ENCODE assay signal across 1 cellular context in the genomic region with DNA sequence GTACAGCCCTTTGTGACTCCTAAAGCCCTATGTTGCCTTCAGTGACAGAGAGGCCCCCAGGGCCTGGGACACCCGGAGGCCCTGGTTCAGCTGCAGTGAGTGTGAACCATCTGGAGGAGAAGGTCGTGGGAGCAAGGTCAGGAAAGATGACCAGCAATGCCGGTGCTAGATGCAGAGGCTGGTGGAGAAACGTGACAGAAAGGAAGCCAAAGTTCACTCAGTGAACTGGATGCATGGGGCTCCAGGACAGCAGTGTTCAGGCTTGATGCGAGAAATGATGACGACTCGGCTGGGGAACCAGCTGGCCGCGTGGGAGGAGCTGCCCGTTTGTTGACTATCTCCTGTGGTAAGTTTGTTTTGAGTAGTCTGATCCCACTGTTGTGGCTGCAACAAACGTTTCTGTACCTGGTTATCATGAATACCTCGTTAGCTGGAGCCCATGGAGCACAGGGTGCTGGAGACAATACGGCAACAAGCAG.
A peak's percentile ranks its signal among the peaks of the same experiment; 100 is the strongest.
TF ChIP-seq lines count a peak whose summit lies in the region.

No MANE protein-coding gene starts in this region.

TF ChIP-seq in HepG2, 621 proteins besides CTCF, POLR2A, EP300 and RAD21 (continued from another document and continues in another):
- TF ChIP-seq, protein P1, sequence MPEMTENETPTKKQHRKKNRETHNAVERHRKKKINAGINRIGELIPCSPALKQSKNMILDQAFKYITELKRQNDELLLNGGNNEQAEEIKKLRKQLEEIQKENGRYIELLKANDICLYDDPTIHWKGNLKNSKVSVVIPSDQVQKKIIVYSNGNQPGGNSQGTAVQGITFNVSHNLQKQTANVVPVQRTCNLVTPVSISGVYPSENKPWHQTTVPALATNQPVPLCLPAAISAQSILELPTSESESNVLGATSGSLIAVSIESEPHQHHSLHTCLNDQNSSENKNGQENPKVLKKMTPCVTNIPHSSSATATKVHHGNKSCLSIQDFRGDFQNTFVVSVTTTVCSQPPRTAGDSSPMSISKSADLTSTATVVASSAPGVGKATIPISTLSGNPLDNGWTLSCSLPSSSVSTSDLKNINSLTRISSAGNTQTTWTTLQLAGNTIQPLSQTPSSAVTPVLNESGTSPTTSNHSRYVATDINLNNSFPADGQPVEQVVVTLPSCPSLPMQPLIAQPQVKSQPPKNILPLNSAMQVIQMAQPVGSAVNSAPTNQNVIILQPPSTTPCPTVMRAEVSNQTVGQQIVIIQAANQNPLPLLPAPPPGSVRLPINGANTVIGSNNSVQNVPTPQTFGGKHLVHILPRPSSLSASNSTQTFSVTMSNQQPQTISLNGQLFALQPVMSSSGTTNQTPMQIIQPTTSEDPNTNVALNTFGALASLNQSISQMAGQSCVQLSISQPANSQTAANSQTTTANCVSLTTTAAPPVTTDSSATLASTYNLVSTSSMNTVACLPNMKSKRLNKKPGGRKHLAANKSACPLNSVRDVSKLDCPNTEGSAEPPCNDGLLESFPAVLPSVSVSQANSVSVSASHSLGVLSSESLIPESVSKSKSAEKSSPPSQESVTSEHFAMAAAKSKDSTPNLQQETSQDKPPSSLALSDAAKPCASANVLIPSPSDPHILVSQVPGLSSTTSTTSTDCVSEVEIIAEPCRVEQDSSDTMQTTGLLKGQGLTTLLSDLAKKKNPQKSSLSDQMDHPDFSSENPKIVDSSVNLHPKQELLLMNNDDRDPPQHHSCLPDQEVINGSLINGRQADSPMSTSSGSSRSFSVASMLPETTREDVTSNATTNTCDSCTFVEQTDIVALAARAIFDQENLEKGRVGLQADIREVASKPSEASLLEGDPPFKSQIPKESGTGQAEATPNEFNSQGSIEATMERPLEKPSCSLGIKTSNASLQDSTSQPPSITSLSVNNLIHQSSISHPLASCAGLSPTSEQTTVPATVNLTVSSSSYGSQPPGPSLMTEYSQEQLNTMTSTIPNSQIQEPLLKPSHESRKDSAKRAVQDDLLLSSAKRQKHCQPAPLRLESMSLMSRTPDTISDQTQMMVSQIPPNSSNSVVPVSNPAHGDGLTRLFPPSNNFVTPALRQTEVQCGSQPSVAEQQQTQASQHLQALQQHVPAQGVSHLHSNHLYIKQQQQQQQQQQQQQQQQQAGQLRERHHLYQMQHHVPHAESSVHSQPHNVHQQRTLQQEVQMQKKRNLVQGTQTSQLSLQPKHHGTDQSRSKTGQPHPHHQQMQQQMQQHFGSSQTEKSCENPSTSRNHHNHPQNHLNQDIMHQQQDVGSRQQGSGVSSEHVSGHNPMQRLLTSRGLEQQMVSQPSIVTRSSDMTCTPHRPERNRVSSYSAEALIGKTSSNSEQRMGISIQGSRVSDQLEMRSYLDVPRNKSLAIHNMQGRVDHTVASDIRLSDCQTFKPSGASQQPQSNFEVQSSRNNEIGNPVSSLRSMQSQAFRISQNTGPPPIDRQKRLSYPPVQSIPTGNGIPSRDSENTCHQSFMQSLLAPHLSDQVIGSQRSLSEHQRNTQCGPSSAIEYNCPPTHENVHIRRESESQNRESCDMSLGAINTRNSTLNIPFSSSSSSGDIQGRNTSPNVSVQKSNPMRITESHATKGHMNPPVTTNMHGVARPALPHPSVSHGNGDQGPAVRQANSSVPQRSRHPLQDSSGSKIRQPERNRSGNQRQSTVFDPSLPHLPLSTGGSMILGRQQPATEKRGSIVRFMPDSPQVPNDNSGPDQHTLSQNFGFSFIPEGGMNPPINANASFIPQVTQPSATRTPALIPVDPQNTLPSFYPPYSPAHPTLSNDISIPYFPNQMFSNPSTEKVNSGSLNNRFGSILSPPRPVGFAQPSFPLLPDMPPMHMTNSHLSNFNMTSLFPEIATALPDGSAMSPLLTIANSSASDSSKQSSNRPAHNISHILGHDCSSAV (CRISPR knock-in tag; IDR thresholded peaks at IDR 0.05; ENCODE audit: borderline replicate concordance), result no peak
- no peak for TF ChIP-seq MED13 (CRISPR knock-in tag; IDR thresholded peaks at IDR 0.05)
- TF ChIP-seq, protein P2, sequence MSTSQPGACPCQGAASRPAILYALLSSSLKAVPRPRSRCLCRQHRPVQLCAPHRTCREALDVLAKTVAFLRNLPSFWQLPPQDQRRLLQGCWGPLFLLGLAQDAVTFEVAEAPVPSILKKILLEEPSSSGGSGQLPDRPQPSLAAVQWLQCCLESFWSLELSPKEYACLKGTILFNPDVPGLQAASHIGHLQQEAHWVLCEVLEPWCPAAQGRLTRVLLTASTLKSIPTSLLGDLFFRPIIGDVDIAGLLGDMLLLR (CRISPR knock-in tag; IDR thresholded peaks at IDR 0.05), result no peak
- TF ChIP-seq YEATS2 (CRISPR knock-in tag; IDR thresholded peaks at IDR 0.05; ENCODE audit: borderline replicate concordance), result no peak
- no peak for TF ChIP-seq RBFOX2 (IDR thresholded peaks at IDR 0.05; ENCODE audit: low read depth, low read length)
- no peak for TF ChIP-seq ZNF839 (CRISPR knock-in tag; IDR thresholded peaks at IDR 0.05; ENCODE audit: borderline replicate concordance)
- TF ChIP-seq, protein P3, sequence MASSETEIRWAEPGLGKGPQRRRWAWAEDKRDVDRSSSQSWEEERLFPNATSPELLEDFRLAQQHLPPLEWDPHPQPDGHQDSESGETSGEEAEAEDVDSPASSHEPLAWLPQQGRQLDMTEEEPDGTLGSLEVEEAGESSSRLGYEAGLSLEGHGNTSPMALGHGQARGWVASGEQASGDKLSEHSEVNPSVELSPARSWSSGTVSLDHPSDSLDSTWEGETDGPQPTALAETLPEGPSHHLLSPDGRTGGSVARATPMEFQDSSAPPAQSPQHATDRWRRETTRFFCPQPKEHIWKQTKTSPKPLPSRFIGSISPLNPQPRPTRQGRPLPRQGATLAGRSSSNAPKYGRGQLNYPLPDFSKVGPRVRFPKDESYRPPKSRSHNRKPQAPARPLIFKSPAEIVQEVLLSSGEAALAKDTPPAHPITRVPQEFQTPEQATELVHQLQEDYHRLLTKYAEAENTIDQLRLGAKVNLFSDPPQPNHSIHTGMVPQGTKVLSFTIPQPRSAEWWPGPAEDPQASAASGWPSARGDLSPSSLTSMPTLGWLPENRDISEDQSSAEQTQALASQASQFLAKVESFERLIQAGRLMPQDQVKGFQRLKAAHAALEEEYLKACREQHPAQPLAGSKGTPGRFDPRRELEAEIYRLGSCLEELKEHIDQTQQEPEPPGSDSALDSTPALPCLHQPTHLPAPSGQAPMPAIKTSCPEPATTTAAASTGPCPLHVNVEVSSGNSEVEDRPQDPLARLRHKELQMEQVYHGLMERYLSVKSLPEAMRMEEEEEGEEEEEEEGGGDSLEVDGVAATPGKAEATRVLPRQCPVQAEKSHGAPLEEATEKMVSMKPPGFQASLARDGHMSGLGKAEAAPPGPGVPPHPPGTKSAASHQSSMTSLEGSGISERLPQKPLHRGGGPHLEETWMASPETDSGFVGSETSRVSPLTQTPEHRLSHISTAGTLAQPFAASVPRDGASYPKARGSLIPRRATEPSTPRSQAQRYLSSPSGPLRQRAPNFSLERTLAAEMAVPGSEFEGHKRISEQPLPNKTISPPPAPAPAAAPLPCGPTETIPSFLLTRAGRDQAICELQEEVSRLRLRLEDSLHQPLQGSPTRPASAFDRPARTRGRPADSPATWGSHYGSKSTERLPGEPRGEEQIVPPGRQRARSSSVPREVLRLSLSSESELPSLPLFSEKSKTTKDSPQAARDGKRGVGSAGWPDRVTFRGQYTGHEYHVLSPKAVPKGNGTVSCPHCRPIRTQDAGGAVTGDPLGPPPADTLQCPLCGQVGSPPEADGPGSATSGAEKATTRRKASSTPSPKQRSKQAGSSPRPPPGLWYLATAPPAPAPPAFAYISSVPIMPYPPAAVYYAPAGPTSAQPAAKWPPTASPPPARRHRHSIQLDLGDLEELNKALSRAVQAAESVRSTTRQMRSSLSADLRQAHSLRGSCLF (CRISPR knock-in tag; IDR thresholded peaks at IDR 0.05; ENCODE audit: borderline replicate concordance), result no peak
- no peak for TF ChIP-seq PLRG1 (conservative IDR thresholded peaks at IDR 0.05)
- TF ChIP-seq U2AF1 (optimal IDR thresholded peaks at IDR 0.05; ENCODE audit: low read depth, low read length), result no peak
- no peak for TF ChIP-seq HMGA1 (CRISPR knock-in tag; conservative IDR thresholded peaks at IDR 0.05)
- TF ChIP-seq, protein P4, sequence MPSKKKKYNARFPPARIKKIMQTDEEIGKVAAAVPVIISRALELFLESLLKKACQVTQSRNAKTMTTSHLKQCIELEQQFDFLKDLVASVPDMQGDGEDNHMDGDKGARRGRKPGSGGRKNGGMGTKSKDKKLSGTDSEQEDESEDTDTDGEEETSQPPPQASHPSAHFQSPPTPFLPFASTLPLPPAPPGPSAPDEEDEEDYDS (CRISPR knock-in tag; IDR thresholded peaks at IDR 0.05), result peak; percentile 31; the same call in 1 of the 2 replicates
- TF ChIP-seq FOXC1 (CRISPR knock-in tag; IDR thresholded peaks at IDR 0.05; ENCODE audit: borderline replicate concordance), result 0 out of 2 replicates have a peak, but pooled peaks have one; percentile 47
- TF ChIP-seq, protein P5, sequence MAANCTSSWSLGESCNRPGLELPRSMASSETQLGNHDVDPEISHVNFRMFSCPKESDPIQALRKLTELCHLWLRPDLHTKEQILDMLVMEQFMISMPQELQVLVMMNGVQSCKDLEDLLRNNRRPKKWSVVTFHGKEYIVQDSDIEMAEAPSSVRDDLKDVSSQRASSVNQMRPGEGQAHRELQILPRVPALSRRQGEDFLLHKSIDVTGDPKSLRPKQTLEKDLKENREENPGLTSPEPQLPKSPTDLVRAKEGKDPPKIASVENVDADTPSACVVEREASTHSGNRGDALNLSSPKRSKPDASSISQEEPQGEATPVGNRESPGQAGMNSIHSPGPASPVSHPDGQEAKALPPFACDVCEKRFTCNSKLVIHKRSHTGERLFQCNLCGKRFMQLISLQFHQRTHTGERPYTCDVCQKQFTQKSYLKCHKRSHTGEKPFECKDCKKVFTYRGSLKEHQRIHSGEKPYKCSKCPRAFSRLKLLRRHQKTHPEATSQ (CRISPR knock-in tag; IDR thresholded peaks at IDR 0.05; ENCODE audit: borderline replicate concordance), result no peak
- no peak for TF ChIP-seq ZNF761 (CRISPR knock-in tag; conservative IDR thresholded peaks at IDR 0.05)
- TF ChIP-seq GLI4 (CRISPR knock-in tag; IDR thresholded peaks at IDR 0.05; ENCODE audit: borderline replicate concordance), result no peak
- no peak for TF ChIP-seq ZFAT (CRISPR knock-in tag; conservative IDR thresholded peaks at IDR 0.05)
- no peak for TF ChIP-seq ZNF607 (CRISPR knock-in tag; IDR thresholded peaks at IDR 0.05; ENCODE audit: borderline replicate concordance)
- TF ChIP-seq NONO (IDR thresholded peaks at IDR 0.05), result no peak
- TF ChIP-seq NONO (CRISPR knock-in tag; conservative IDR thresholded peaks at IDR 0.05), result no peak
- TF ChIP-seq KLF6 (CRISPR knock-in tag; IDR thresholded peaks at IDR 0.05), result no peak
- no peak for TF ChIP-seq NFE2 (CRISPR knock-in tag; IDR thresholded peaks at IDR 0.05)
- TF ChIP-seq, protein P6, sequence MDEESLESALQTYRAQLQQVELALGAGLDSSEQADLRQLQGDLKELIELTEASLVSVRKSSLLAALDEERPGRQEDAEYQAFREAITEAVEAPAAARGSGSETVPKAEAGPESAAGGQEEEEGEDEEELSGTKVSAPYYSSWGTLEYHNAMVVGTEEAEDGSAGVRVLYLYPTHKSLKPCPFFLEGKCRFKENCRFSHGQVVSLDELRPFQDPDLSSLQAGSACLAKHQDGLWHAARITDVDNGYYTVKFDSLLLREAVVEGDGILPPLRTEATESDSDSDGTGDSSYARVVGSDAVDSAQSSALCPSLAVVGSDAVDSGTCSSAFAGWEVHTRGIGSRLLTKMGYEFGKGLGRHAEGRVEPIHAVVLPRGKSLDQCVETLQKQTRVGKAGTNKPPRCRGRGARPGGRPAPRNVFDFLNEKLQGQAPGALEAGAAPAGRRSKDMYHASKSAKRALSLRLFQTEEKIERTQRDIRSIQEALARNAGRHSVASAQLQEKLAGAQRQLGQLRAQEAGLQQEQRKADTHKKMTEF (CRISPR knock-in tag; IDR thresholded peaks at IDR 0.05), result no peak; the same call in 1 of the 2 replicates
- TF ChIP-seq ZNF101 (CRISPR knock-in tag; IDR thresholded peaks at IDR 0.05; ENCODE audit: borderline replicate concordance, low read depth), result no peak
- TF ChIP-seq NCOA2 (CRISPR knock-in tag; IDR thresholded peaks at IDR 0.05), result 0 out of 2 replicates have a peak, but pooled peaks have one; percentile 10
- TF ChIP-seq EHMT2 (IDR thresholded peaks at IDR 0.05; ENCODE audit: borderline replicate concordance, low read depth, low read length), result no peak
- no peak for TF ChIP-seq ZNF264 (CRISPR knock-in tag; IDR thresholded peaks at IDR 0.05)
- TF ChIP-seq ZNF451 (CRISPR knock-in tag; IDR thresholded peaks at IDR 0.05), result no peak
- TF ChIP-seq, protein P7, sequence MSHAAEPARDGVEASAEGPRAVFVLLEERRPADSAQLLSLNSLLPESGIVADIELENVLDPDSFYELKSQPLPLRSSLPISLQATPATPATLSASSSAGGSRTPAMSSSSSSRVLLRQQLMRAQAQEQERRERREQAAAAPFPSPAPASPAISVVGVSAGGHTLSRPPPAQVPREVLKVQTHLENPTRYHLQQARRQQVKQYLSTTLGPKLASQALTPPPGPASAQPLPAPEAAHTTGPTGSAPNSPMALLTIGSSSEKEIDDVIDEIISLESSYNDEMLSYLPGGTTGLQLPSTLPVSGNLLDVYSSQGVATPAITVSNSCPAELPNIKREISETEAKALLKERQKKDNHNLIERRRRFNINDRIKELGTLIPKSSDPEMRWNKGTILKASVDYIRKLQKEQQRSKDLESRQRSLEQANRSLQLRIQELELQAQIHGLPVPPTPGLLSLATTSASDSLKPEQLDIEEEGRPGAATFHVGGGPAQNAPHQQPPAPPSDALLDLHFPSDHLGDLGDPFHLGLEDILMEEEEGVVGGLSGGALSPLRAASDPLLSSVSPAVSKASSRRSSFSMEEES (CRISPR knock-in tag; IDR thresholded peaks at IDR 0.05), result 0 out of 2 replicates have a peak, but pooled peaks have one; percentile 57
- no peak for TF ChIP-seq SP1 (IDR thresholded peaks at IDR 0.05)
- TF ChIP-seq SP1 (CRISPR knock-in tag; IDR thresholded peaks at IDR 0.05), result no peak
- TF ChIP-seq HDAC1 (CRISPR knock-in tag; IDR thresholded peaks at IDR 0.05), result peak; percentile 45; the same call in 1 of the 2 replicates
- TF ChIP-seq ZNF652 (CRISPR knock-in tag; IDR thresholded peaks at IDR 0.05; ENCODE audit: borderline replicate concordance, low read depth), result no peak
- no peak for TF ChIP-seq PAF1 (CRISPR knock-in tag; IDR thresholded peaks at IDR 0.05)
- TF ChIP-seq, protein P8, sequence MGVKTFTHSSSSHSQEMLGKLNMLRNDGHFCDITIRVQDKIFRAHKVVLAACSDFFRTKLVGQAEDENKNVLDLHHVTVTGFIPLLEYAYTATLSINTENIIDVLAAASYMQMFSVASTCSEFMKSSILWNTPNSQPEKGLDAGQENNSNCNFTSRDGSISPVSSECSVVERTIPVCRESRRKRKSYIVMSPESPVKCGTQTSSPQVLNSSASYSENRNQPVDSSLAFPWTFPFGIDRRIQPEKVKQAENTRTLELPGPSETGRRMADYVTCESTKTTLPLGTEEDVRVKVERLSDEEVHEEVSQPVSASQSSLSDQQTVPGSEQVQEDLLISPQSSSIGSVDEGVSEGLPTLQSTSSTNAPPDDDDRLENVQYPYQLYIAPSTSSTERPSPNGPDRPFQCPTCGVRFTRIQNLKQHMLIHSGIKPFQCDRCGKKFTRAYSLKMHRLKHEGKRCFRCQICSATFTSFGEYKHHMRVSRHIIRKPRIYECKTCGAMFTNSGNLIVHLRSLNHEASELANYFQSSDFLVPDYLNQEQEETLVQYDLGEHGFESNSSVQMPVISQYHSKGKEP (CRISPR knock-in tag; IDR thresholded peaks at IDR 0.05), result no peak
- TF ChIP-seq KDM2A (CRISPR knock-in tag; IDR thresholded peaks at IDR 0.05; ENCODE audit: borderline replicate concordance, low read depth), result no peak
- TF ChIP-seq, protein P9, sequence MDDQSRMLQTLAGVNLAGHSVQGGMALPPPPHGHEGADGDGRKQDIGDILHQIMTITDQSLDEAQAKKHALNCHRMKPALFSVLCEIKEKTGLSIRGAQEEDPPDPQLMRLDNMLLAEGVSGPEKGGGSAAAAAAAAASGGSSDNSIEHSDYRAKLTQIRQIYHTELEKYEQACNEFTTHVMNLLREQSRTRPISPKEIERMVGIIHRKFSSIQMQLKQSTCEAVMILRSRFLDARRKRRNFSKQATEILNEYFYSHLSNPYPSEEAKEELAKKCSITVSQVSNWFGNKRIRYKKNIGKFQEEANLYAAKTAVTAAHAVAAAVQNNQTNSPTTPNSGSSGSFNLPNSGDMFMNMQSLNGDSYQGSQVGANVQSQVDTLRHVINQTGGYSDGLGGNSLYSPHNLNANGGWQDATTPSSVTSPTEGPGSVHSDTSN (CRISPR knock-in tag; IDR thresholded peaks at IDR 0.05; ENCODE audit: borderline replicate concordance), result no peak
